ENCODE assay signal across 21 cellular contexts in genomic region chr13:23550164-23550563, GRCh38.
"Had no signal": no experiment of that assay in that cellular context is flagged by ENCODE, and none has a peak within 500 bp of the region (broad histone marks: within the 10 kb centered on the region; RNA-seq: fewer than 3 reads in every experiment).

No MANE protein-coding gene starts in this region.

- H3K9me3 ChIP-seq: esophagus squamous epithelium, ovary, sigmoid colon, stomach, testis, tibial artery had no signal

- H3K4me1 ChIP-seq: testis had no signal

- DNase-seq: cerebellar nuclear complex; cortex of kidney; effector memory CD8-positive, alpha-beta T cell; erythroblast; esophagus squamous epithelium; foreskin melanocyte; glutamatergic neuron; natural killer cell; occipital lobe; ovary; retina; sigmoid colon; stimulated activated CD4-positive, alpha-beta T cell treated with anti-CD3 and anti-CD28 coated beads, Interleukin-2, amount 100 ng/mL, for 24 hours; stimulated activated CD4-positive, alpha-beta T cell treated with anti-CD3 and anti-CD28 coated beads, Interleukin-4, amount 100 ng/mL, for 24 hours; stimulated activated naive CD4-positive, alpha-beta T cell treated with Interleukin-2 at 50 U/mL for 16 hours; stomach; testis; tibial artery had no signal

- H3K27ac ChIP-seq: esophagus squamous epithelium, ovary, sigmoid colon, stomach, testis, tibial artery had no signal

- ATAC-seq: effector memory CD8-positive, alpha-beta T cell; left lobe of liver; natural killer cell; stimulated activated effector memory CD8-positive, alpha-beta T cell treated with anti-CD3 and anti-CD28 coated beads, Interleukin-12 subunit alpha, Interleukin-12 subunit beta, amount 100 ng/mL, for 72 hours had no signal

- H3K27me3 ChIP-seq: ovary, sigmoid colon, stomach, testis, tibial artery had no signal

- H3K4me3 ChIP-seq: esophagus squamous epithelium, lung, ovary, sigmoid colon, stomach, testis, tibial artery had no signal

- H3K36me3 ChIP-seq: esophagus squamous epithelium, ovary, sigmoid colon, stomach, tibial artery had no signal
